3 cellular contexts compared by ENCODE assay signal in the genomic region with DNA sequence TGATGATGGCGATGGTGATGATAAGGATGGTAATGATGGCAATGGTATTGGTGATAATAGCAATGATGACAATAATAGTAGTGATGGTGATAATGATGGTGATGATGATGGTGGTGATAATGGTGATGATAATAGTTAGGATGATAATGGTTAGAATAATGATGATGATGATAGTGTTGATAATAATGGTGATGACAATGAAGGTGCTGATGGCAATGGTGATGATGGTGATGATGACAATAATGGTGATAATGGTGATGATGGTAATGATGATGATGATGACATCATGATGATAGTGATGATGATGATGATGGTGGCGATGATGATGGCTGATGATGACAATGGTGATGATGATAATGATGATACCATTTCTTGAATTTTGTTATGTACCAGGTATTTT.
TF ChIP-seq lines count a peak whose summit lies in the region.

No MANE protein-coding gene starts in this region.

TF ChIP-seq in HEK293, 187 proteins besides CTCF, POLR2A, EP300 and RAD21 (continued from another document and continues in another):
- TF ChIP-seq, protein P1, sequence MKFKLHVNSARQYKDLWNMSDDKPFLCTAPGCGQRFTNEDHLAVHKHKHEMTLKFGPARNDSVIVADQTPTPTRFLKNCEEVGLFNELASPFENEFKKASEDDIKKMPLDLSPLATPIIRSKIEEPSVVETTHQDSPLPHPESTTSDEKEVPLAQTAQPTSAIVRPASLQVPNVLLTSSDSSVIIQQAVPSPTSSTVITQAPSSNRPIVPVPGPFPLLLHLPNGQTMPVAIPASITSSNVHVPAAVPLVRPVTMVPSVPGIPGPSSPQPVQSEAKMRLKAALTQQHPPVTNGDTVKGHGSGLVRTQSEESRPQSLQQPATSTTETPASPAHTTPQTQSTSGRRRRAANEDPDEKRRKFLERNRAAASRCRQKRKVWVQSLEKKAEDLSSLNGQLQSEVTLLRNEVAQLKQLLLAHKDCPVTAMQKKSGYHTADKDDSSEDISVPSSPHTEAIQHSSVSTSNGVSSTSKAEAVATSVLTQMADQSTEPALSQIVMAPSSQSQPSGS (tag by site-specific recombination; IDR thresholded peaks at IDR 0.05; ENCODE audit: low read depth): peak; percentile 94
- TF ChIP-seq ZBTB21 (tag by site-specific recombination; IDR thresholded peaks at IDR 0.05) (peak; percentile 72), ZNF658 (tag by site-specific recombination; IDR thresholded peaks at IDR 0.05) (peak; percentile 91), KLF16 (tag by site-specific recombination; IDR thresholded peaks at IDR 0.05) (0 out of 2 replicates have a peak, but pooled peaks have one; percentile 18), ZNF621 (tag by site-specific recombination; IDR thresholded peaks at IDR 0.05) (peak; percentile 81; the same call in 1 of the 2 replicates), ZNF549 (tag by site-specific recombination; IDR thresholded peaks at IDR 0.05) (no peak), ZNF112 (tag by site-specific recombination; IDR thresholded peaks at IDR 0.05) (0 out of 2 replicates have a peak, but pooled peaks have one; percentile 32), ZNF707 (tag by site-specific recombination; IDR thresholded peaks at IDR 0.05) (peak; percentile 24; the same call in 1 of the 2 replicates), ZNF571 (tag by site-specific recombination; IDR thresholded peaks at IDR 0.05) (peak; percentile 89; the same call in 1 of the 2 replicates)
- TF ChIP-seq, protein P2, sequence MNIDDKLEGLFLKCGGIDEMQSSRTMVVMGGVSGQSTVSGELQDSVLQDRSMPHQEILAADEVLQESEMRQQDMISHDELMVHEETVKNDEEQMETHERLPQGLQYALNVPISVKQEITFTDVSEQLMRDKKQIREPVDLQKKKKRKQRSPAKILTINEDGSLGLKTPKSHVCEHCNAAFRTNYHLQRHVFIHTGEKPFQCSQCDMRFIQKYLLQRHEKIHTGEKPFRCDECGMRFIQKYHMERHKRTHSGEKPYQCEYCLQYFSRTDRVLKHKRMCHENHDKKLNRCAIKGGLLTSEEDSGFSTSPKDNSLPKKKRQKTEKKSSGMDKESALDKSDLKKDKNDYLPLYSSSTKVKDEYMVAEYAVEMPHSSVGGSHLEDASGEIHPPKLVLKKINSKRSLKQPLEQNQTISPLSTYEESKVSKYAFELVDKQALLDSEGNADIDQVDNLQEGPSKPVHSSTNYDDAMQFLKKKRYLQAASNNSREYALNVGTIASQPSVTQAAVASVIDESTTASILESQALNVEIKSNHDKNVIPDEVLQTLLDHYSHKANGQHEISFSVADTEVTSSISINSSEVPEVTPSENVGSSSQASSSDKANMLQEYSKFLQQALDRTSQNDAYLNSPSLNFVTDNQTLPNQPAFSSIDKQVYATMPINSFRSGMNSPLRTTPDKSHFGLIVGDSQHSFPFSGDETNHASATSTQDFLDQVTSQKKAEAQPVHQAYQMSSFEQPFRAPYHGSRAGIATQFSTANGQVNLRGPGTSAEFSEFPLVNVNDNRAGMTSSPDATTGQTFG (tag by site-specific recombination; IDR thresholded peaks at IDR 0.05; ENCODE audit: borderline replicate concordance): peak; percentile 89
- TF ChIP-seq, protein P3, sequence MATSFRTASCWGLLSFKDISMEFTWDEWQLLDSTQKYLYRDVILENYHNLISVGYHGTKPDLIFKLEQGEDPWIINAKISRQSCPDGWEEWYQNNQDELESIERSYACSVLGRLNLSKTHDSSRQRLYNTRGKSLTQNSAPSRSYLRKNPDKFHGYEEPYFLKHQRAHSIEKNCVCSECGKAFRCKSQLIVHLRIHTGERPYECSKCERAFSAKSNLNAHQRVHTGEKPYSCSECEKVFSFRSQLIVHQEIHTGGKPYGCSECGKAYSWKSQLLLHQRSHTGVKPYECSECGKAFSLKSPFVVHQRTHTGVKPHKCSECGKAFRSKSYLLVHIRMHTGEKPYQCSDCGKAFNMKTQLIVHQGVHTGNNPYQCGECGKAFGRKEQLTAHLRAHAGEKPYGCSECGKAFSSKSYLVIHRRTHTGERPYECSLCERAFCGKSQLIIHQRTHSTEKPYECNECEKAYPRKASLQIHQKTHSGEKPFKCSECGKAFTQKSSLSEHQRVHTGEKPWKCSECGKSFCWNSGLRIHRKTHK (tag by site-specific recombination; IDR thresholded peaks at IDR 0.05): no peak

TF ChIP-seq in GM12878, 131 proteins besides CTCF, POLR2A, EP300 and RAD21 (continued from another document):
- TF ChIP-seq CBX3 (IDR thresholded peaks at IDR 0.05; ENCODE audit: borderline replicate concordance, low read depth) (no peak), TCF12 (IDR thresholded peaks at IDR 0.05; ENCODE audit: low read depth, low read length) (no peak), EZH2 (IDR thresholded peaks at IDR 0.05; ENCODE audit: borderline replicate concordance, control insufficient read depth, low read depth, low read length) (no peak), KAT2A (conservative IDR thresholded peaks at IDR 0.05; ENCODE audit: control insufficient read depth, low read depth, low read length) (no peak), ASH2L (IDR thresholded peaks at IDR 0.05; ENCODE audit: borderline replicate concordance, low read depth) (no peak), ZNF217 (IDR thresholded peaks at IDR 0.05) (no peak), SMARCA5 (IDR thresholded peaks at IDR 0.05) (no peak)
- TF ChIP-seq, protein P4, sequence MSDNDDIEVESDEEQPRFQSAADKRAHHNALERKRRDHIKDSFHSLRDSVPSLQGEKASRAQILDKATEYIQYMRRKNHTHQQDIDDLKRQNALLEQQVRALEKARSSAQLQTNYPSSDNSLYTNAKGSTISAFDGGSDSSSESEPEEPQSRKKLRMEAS (IDR thresholded peaks at IDR 0.05; ENCODE audit: low read depth, low read length): no peak
- TF ChIP-seq, protein P5, sequence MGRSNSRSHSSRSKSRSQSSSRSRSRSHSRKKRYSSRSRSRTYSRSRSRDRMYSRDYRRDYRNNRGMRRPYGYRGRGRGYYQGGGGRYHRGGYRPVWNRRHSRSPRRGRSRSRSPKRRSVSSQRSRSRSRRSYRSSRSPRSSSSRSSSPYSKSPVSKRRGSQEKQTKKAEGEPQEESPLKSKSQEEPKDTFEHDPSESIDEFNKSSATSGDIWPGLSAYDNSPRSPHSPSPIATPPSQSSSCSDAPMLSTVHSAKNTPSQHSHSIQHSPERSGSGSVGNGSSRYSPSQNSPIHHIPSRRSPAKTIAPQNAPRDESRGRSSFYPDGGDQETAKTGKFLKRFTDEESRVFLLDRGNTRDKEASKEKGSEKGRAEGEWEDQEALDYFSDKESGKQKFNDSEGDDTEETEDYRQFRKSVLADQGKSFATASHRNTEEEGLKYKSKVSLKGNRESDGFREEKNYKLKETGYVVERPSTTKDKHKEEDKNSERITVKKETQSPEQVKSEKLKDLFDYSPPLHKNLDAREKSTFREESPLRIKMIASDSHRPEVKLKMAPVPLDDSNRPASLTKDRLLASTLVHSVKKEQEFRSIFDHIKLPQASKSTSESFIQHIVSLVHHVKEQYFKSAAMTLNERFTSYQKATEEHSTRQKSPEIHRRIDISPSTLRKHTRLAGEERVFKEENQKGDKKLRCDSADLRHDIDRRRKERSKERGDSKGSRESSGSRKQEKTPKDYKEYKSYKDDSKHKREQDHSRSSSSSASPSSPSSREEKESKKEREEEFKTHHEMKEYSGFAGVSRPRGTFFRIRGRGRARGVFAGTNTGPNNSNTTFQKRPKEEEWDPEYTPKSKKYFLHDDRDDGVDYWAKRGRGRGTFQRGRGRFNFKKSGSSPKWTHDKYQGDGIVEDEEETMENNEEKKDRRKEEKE (IDR thresholded peaks at IDR 0.05): no peak
- TF ChIP-seq, protein P6, sequence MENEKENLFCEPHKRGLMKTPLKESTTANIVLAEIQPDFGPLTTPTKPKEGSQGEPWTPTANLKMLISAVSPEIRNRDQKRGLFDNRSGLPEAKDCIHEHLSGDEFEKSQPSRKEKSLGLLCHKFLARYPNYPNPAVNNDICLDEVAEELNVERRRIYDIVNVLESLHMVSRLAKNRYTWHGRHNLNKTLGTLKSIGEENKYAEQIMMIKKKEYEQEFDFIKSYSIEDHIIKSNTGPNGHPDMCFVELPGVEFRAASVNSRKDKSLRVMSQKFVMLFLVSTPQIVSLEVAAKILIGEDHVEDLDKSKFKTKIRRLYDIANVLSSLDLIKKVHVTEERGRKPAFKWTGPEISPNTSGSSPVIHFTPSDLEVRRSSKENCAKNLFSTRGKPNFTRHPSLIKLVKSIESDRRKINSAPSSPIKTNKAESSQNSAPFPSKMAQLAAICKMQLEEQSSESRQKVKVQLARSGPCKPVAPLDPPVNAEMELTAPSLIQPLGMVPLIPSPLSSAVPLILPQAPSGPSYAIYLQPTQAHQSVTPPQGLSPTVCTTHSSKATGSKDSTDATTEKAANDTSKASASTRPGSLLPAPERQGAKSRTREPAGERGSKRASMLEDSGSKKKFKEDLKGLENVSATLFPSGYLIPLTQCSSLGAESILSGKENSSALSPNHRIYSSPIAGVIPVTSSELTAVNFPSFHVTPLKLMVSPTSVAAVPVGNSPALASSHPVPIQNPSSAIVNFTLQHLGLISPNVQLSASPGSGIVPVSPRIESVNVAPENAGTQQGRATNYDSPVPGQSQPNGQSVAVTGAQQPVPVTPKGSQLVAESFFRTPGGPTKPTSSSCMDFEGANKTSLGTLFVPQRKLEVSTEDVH (IDR thresholded peaks at IDR 0.05; ENCODE audit: low read depth, partially characterized antibody): no peak

TF ChIP-seq in endothelial cell of umbilical vein, 7 proteins besides CTCF, POLR2A, EP300 and RAD21 (continued from another document):
- TF ChIP-seq, protein P4 (IDR thresholded peaks at IDR 0.05; ENCODE audit: insufficient read depth, insufficient read length): no peak
TF ChIP-seq in endothelial cell of umbilical vein: peak in this region for 0.
